18 cellular contexts compared by ENCODE assay signal in the genomic region with DNA sequence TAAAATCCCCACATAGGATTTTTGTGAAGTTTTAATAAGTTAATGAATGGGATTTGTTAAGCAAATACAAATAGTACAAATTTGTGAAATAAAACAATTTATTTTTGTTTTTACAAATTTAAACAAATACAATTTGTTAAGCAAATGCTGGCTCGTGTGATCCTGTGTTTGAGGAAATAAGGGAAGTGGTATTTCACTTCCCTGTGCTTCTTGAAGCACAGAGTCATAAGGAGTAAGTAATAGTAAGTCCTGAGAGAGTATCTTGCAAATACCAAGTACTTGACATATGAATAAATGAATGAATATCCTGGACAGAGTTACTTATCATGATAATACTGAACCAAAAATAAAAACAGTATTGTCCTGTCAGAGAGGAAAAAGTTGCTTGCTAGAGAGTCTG. TPM values are rescaled to one million over a fixed set of nuclear protein-coding genes. Genes with fewer than 3 reads are reported as not detected.
DNase-seq lines count a peak whose midpoint lies in the region; ATAC-seq and TF ChIP-seq lines count a peak whose summit lies in the region.
"Had no signal": no experiment of that assay in that cellular context is flagged by ENCODE, and none has a peak within 500 bp of the region (broad histone marks: within the 10 kb centered on the region; RNA-seq: fewer than 3 reads in every experiment).

No MANE protein-coding gene starts in this region.

- CTCF ChIA-PET in activated CD8-positive, alpha-beta T cell treated with anti-CD3 and anti-CD28 coated beads, Interleukin-2, amount 10 ng/mL, durations not matched to agents 7 days and 5 days (lab: Charles Lee): interaction anchor here (1.0 to 3.0 kb wide), 7 partner anchors 9 to 87 kb away, joined by 3 to 23 read pairs (median 6); partner anchors contain the start of genes IRGM, RBM22 and SMIM3

- no peaks in the 10 kb centered on the region for H3K36me3 Mint-ChIP-seq in T-helper 17 cell (ENCODE audit: low read depth)
- peaks cover 49% of the 10 kb centered on the region for H3K36me3 Mint-ChIP-seq in activated CD8-positive, alpha-beta T cell treated with anti-CD3 and anti-CD28 coated beads, Interleukin-2, amount 10 ng/mL, durations not matched to agents 7 days and 5 days (ENCODE audit: low read depth)
- H3K36me3 Mint-ChIP-seq: CD4-positive, CD25-positive, alpha-beta regulatory T cell had no signal

- POLR2A ChIA-PET in activated CD8-positive, alpha-beta T cell treated with anti-CD3 and anti-CD28 coated beads, Interleukin-2, amount 10 ng/mL, durations not matched to agents 7 days and 5 days (lab: Charles Lee): interaction anchor here (0.8 to 1.6 kb wide), 2 partner anchors 30 to 59 kb away, joined by 3 to 4 read pairs; partner anchors contain the start of gene IRGM

- peaks cover 5% of the 10 kb centered on the region for H3K9me3 Mint-ChIP-seq in activated CD8-positive, alpha-beta T cell treated with anti-CD3 and anti-CD28 coated beads, Interleukin-2, amount 10 ng/mL, durations not matched to agents 7 days and 5 days (ENCODE audit: insufficient read depth)
- H3K9me3 Mint-ChIP-seq: CD4-positive, CD25-positive, alpha-beta regulatory T cell had no signal

- H3K4me1 Mint-ChIP-seq in T-helper 17 cell: peaks cover 31% of the 10 kb centered on the region
- H3K4me1 Mint-ChIP-seq in activated CD8-positive, alpha-beta T cell treated with anti-CD3 and anti-CD28 coated beads, Interleukin-2, amount 10 ng/mL, durations not matched to agents 7 days and 5 days (ENCODE audit: low read depth): peaks cover 69% of the 10 kb centered on the region

- ATAC-seq in T-helper 17 cell: no peak
- no peak for ATAC-seq in activated CD8-positive, alpha-beta T cell treated with anti-CD3 and anti-CD28 coated beads, Interleukin-2, amount 10 ng/mL, durations not matched to agents 7 days and 5 days
- ATAC-seq in HG03342 (IDR thresholded peaks at IDR 0.05; ENCODE audit: unreplicated experiment): no peak

- no peaks in the 10 kb centered on the region for H3K27me3 ChIP-seq in HL-60 (ENCODE audit: insufficient read depth, poor library complexity, severe bottlenecking)
- H3K27me3 ChIP-seq: sigmoid colon, tibial nerve had no signal

- TF ChIP-seq CTCF in HL-60 (IDR thresholded peaks at IDR 0.05; ENCODE audit: insufficient read depth, low read length): no peak

- no peaks in the 10 kb centered on the region for H3K27me3 Mint-ChIP-seq in T-helper 17 cell
- H3K27me3 Mint-ChIP-seq in activated CD8-positive, alpha-beta T cell treated with anti-CD3 and anti-CD28 coated beads, Interleukin-2, amount 10 ng/mL, durations not matched to agents 7 days and 5 days (ENCODE audit: low read depth): no peaks in the 10 kb centered on the region
- H3K27me3 Mint-ChIP-seq: CD4-positive, CD25-positive, alpha-beta regulatory T cell had no signal

- no peaks in the 10 kb centered on the region for H3K9me3 ChIP-seq in T-helper 17 cell (ENCODE audit: control insufficient read depth, low read length, poor library complexity, severe bottlenecking)
- H3K9me3 ChIP-seq: sigmoid colon, tibial nerve had no signal

- DNase-seq in NOMO-1 (lab: John Stamatoyannopoulos, UW; ENCODE audit: unreplicated experiment in 2 of 2): peak; percentile 7 to 65
- no peak for DNase-seq in NOMO-1 treated with dmso at 0.1 percent for 144 hours (lab: John Stamatoyannopoulos, UW; ENCODE audit: unreplicated experiment)
- DNase-seq in HL-60 (ENCODE audit: low read depth in 1 of 2, low spot score in 1 of 2): no peak
- no peak for DNase-seq in T-helper 17 cell
- DNase-seq in kidney tubule cell (ENCODE audit: low spot score): peak; percentile 18
- DNase-seq in activated CD8-positive, alpha-beta T cell treated with anti-CD3 and anti-CD28 coated beads, Interleukin-2, amount 10 ng/mL, durations not matched to agents 7 days and 5 days: no peak
- no peak for DNase-seq in NCI-H187 (lab: John Stamatoyannopoulos, UW)
- DNase-seq: CD4-positive, CD25-positive, alpha-beta regulatory T cell; cortex of kidney; DND-41; NCI-H2029; NCI-H510A treated with DMSO at 0.1 percent for 48 hours; sigmoid colon; stimulated activated CD4-positive, alpha-beta T cell treated with anti-CD3 and anti-CD28 coated beads, Interleukin-4, amount 100 ng/mL, for 24 hours had no signal

- peak overlapping the region; percentile 53 for H3K27ac Mint-ChIP-seq in T-helper 17 cell
- H3K27ac Mint-ChIP-seq in activated CD8-positive, alpha-beta T cell treated with anti-CD3 and anti-CD28 coated beads, Interleukin-2, amount 10 ng/mL, durations not matched to agents 7 days and 5 days: no peak overlapping the region

- H3K4me3 ChIP-seq in HL-60 (replicated peaks; ENCODE audit: insufficient read depth, low read length): no peak overlapping the region
- H3K4me3 ChIP-seq: sigmoid colon, tibial nerve had no signal

- no peak overlapping the region for H3K4me3 Mint-ChIP-seq in T-helper 17 cell
- H3K4me3 Mint-ChIP-seq in activated CD8-positive, alpha-beta T cell treated with anti-CD3 and anti-CD28 coated beads, Interleukin-2, amount 10 ng/mL, durations not matched to agents 7 days and 5 days: no peak overlapping the region
- H3K4me3 Mint-ChIP-seq: CD4-positive, CD25-positive, alpha-beta regulatory T cell had no signal

- peak overlapping the region; percentile 72 for H3K27ac ChIP-seq in HL-60 (replicated peaks)
- H3K27ac ChIP-seq: 22Rv1 had no signal

RNA-seq across cellular contexts. Expression of gene SMIM3, which starts 9.1 kb away (rescaled TPM):
- 10 to 100 TPM in 1 of 2 donors, 1 to 10 TPM in 1; 3.9 to 24.0 TPM for total RNA-seq in T-helper 17 cell
- 10 to 100 TPM; 16.4 to 16.7 TPM for total RNA-seq in activated CD8-positive, alpha-beta T cell treated with anti-CD3 and anti-CD28 coated beads, Interleukin-2, amount 10 ng/mL, durations not matched to agents 7 days and 5 days

RNA-seq across cellular contexts. Expression of gene DCTN4, which starts 28.8 kb away (rescaled TPM):
- 10 to 100 TPM; 73.5 to 88.0 TPM for total RNA-seq in T-helper 17 cell
- 10 to 100 TPM; 35.0 to 35.4 TPM for total RNA-seq in activated CD8-positive, alpha-beta T cell treated with anti-CD3 and anti-CD28 coated beads, Interleukin-2, amount 10 ng/mL, durations not matched to agents 7 days and 5 days

RNA-seq across cellular contexts. Expression of gene IRGM, which starts 58.7 kb away (rescaled TPM):
- total RNA-seq in T-helper 17 cell: 1 to 10 TPM; 2.0 to 2.7 TPM
- total RNA-seq in activated CD8-positive, alpha-beta T cell treated with anti-CD3 and anti-CD28 coated beads, Interleukin-2, amount 10 ng/mL, durations not matched to agents 7 days and 5 days: 1 to 10 TPM; 3.0 to 4.1 TPM
- total RNA-seq: astrocyte, sigmoid colon, tibial nerve had no signal

Comparison
In these comparisons a context has a peak if more than half of its experiments do, and no peak if none do; other contexts are left out.
1. DNase-seq: peak in NOMO-1 (2 of 2) and kidney tubule cell (single experiment); none in NOMO-1 treated with dmso at 0.1 percent for 144 hours (single experiment), HL-60 (0 of 2), T-helper 17 cell (0 of 3), activated CD8-positive, alpha-beta T cell treated with anti-CD3 and anti-CD28 coated beads, Interleukin-2, amount 10 ng/mL, durations not matched to agents 7 days and 5 days (single experiment) and NCI-H187 (0 of 2).